In genomic region chr17:79019631-79020584, GRCh38 we compare ENCODE assay signal across 1 cellular context.
TF ChIP-seq lines count a peak whose summit lies in the region.

No MANE protein-coding gene starts in this region.

TF ChIP-seq in HepG2, 621 proteins besides CTCF, POLR2A, EP300 and RAD21 (continued from another document):
- peak; percentile 36; the same call in 1 of the 2 replicates for TF ChIP-seq PRDM10 (CRISPR knock-in tag; IDR thresholded peaks at IDR 0.05; ENCODE audit: low read depth)
- 0 out of 2 replicates have a peak, but pooled peaks have one; percentile 64 for TF ChIP-seq EED (CRISPR knock-in tag; IDR thresholded peaks at IDR 0.05)
- no peak for TF ChIP-seq ZNF747 (CRISPR knock-in tag; IDR thresholded peaks at IDR 0.05; ENCODE audit: borderline replicate concordance)
- peak; percentile 42 for TF ChIP-seq AGO1 (IDR thresholded peaks at IDR 0.05; ENCODE audit: low read depth, low read length, poor library complexity, severe bottlenecking)
- no peak for TF ChIP-seq ZNF775 (CRISPR knock-in tag; IDR thresholded peaks at IDR 0.05; ENCODE audit: borderline replicate concordance)
- TF ChIP-seq HINFP (CRISPR knock-in tag; IDR thresholded peaks at IDR 0.05; ENCODE audit: low read depth) = no peak
- TF ChIP-seq ZNF572 (CRISPR knock-in tag; IDR thresholded peaks at IDR 0.05) = peak; percentile 86
- TF ChIP-seq ZNF501 (CRISPR knock-in tag; IDR thresholded peaks at IDR 0.05) = peak; percentile 61; the same call in 1 of the 2 replicates
- TF ChIP-seq FOXA1 (IDR thresholded peaks at IDR 0.05) = no peak
- TF ChIP-seq FOXA1 (CRISPR knock-in tag; IDR thresholded peaks at IDR 0.05) = 0 out of 2 replicates have a peak, but pooled peaks have one; percentile 22
- 0 out of 2 replicates have a peak, but pooled peaks have one; percentile 38 for TF ChIP-seq MXD1 (CRISPR knock-in tag; IDR thresholded peaks at IDR 0.05)
- TF ChIP-seq AGO2 (optimal IDR thresholded peaks at IDR 0.05; ENCODE audit: low read depth, low read length) = peak; percentile 73
- TF ChIP-seq SMC3 (IDR thresholded peaks at IDR 0.05; ENCODE audit: low read length) = peak; percentile 76
- 0 out of 2 replicates have a peak, but pooled peaks have one; percentile 10 for TF ChIP-seq FOXA3 (CRISPR knock-in tag; IDR thresholded peaks at IDR 0.05)
- TF ChIP-seq HMGXB4 (CRISPR knock-in tag; IDR thresholded peaks at IDR 0.05; ENCODE audit: borderline replicate concordance in 1 of 2, low read depth in 1 of 2) = 0 out of 4 replicates have a peak, but pooled peaks of 1 of the 2 experiments have one; percentile 18
- TF ChIP-seq ZMAT5 (CRISPR knock-in tag; IDR thresholded peaks at IDR 0.05; ENCODE audit: borderline replicate concordance, low read depth) = no peak
- peak; percentile 55 for TF ChIP-seq ZNF687 (CRISPR knock-in tag; IDR thresholded peaks at IDR 0.05)
- TF ChIP-seq ZNF317 (CRISPR knock-in tag; IDR thresholded peaks at IDR 0.05) = peak; percentile 56; the same call in 1 of the 2 replicates
- peak; percentile 15; the same call in 1 of the 2 replicates for TF ChIP-seq GATAD2A (CRISPR knock-in tag; IDR thresholded peaks at IDR 0.05)
- TF ChIP-seq THAP7 (CRISPR knock-in tag; IDR thresholded peaks at IDR 0.05) = 0 out of 2 replicates have a peak, but pooled peaks have one; percentile 71
- peak; percentile 70 for TF ChIP-seq POLR2G (IDR thresholded peaks at IDR 0.05; ENCODE audit: low read depth, low read length)
- TF ChIP-seq TP53 (CRISPR knock-in tag; conservative IDR thresholded peaks at IDR 0.05) = no peak
- TF ChIP-seq TGIF2 (CRISPR knock-in tag; IDR thresholded peaks at IDR 0.05) = 0 out of 2 replicates have a peak, but pooled peaks have one; percentile 28
- peak; percentile 40 for TF ChIP-seq SAP130 (CRISPR knock-in tag; IDR thresholded peaks at IDR 0.05; ENCODE audit: low read depth)
- no peak for TF ChIP-seq ZNF589 (CRISPR knock-in tag; conservative IDR thresholded peaks at IDR 0.05)
